1 cellular context compared by ENCODE assay signal in the genomic region with DNA sequence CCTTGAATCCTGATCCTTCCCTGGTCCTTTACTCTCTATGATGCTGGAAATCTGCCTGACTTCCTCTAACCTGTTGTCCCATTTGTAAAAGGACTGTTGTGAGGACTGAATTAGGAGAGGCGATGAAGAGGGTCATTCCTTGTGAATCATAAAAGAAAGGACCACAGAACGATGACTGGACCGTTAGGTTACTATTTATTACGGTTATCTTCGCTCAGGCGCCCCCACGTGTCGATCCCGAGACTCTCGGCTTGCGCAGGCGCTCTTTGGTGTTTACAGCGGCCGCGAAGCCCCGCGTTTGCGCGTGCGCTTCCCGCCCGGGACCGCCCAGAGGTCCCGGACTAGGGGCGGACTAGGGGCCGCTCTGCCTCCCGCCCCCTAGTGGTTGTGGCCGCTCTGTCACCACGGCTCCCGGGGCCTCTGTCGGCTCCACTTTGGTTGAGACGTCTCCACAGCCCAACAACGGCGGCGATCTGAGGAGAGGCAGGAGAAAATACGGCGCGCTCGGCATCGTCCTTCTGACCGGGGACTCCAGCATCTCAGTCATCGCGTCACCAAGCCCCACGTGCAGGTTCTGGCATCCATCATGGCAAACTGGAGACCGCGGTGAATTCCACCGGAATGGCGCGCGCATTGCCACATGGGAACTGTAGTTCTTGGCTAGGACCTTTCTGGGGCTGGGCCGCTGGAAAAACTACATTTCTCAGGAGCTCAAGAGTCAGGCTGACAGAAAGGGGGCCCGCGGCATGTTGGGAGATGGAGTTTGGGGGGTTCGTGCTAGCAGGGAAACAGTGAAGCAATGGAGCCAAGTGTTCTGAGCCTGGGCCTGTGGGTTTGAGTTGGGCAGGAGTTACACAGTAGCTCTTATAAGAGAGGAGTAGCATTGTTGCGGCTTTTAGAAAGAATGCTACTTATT.
TF ChIP-seq lines count a peak whose summit lies in the region.

A gene with protein sequence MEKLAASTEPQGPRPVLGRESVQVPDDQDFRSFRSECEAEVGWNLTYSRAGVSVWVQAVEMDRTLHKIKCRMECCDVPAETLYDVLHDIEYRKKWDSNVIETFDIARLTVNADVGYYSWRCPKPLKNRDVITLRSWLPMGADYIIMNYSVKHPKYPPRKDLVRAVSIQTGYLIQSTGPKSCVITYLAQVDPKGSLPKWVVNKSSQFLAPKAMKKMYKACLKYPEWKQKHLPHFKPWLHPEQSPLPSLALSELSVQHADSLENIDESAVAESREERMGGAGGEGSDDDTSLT (minus strand): TSS at position 596 of the 916 bp plus-strand sequence. CDS start 12,866 bp downstream, outside the sequence.

TF ChIP-seq in HepG2, 621 proteins besides CTCF, POLR2A, EP300 and RAD21 (continued from another document and continues in another):
- peak; percentile 72 for TF ChIP-seq RBFOX2 (IDR thresholded peaks at IDR 0.05; ENCODE audit: low read depth, low read length)
- peak; percentile 78 for TF ChIP-seq ZNF883 (CRISPR knock-in tag; IDR thresholded peaks at IDR 0.05; ENCODE audit: not compliant biosample characterization)
- peak; percentile 84; the same call in 1 of the 2 replicates for TF ChIP-seq ZNF761 (CRISPR knock-in tag; conservative IDR thresholded peaks at IDR 0.05)
- TF ChIP-seq MED13 (CRISPR knock-in tag; IDR thresholded peaks at IDR 0.05), result 0 out of 2 replicates have a peak, but pooled peaks have one; percentile 30
- TF ChIP-seq, protein P1, sequence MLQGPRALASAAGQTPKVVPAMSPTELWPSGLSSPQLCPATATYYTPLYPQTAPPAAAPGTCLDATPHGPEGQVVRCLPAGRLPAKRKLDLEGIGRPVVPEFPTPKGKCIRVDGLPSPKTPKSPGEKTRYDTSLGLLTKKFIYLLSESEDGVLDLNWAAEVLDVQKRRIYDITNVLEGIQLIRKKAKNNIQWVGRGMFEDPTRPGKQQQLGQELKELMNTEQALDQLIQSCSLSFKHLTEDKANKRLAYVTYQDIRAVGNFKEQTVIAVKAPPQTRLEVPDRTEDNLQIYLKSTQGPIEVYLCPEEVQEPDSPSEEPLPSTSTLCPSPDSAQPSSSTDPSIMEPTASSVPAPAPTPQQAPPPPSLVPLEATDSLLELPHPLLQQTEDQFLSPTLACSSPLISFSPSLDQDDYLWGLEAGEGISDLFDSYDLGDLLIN (CRISPR knock-in tag; IDR thresholded peaks at IDR 0.05; ENCODE audit: borderline replicate concordance), result no peak
- peak; percentile 89; the same call in 1 of the 2 replicates for TF ChIP-seq FOXK1 (CRISPR knock-in tag; IDR thresholded peaks at IDR 0.05; ENCODE audit: borderline replicate concordance, low read depth)
- TF ChIP-seq, protein P2, sequence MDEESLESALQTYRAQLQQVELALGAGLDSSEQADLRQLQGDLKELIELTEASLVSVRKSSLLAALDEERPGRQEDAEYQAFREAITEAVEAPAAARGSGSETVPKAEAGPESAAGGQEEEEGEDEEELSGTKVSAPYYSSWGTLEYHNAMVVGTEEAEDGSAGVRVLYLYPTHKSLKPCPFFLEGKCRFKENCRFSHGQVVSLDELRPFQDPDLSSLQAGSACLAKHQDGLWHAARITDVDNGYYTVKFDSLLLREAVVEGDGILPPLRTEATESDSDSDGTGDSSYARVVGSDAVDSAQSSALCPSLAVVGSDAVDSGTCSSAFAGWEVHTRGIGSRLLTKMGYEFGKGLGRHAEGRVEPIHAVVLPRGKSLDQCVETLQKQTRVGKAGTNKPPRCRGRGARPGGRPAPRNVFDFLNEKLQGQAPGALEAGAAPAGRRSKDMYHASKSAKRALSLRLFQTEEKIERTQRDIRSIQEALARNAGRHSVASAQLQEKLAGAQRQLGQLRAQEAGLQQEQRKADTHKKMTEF (CRISPR knock-in tag; IDR thresholded peaks at IDR 0.05), result peak; percentile 85
- 0 out of 2 replicates have a peak, but pooled peaks have one; percentile 28 for TF ChIP-seq HOXD1 (CRISPR knock-in tag; IDR thresholded peaks at IDR 0.05)
- TF ChIP-seq NR2C2 (CRISPR knock-in tag; IDR thresholded peaks at IDR 0.05; ENCODE audit: borderline replicate concordance), result peak; percentile 77
- peak; percentile 34 for TF ChIP-seq U2AF1 (optimal IDR thresholded peaks at IDR 0.05; ENCODE audit: low read depth, low read length)
- TF ChIP-seq RBM39 (IDR thresholded peaks at IDR 0.05; ENCODE audit: low read depth, low read length, poor library complexity, severe bottlenecking), result peak; percentile 79
- TF ChIP-seq GTF3A (CRISPR knock-in tag; conservative IDR thresholded peaks at IDR 0.05), result no peak
- TF ChIP-seq, protein P3, sequence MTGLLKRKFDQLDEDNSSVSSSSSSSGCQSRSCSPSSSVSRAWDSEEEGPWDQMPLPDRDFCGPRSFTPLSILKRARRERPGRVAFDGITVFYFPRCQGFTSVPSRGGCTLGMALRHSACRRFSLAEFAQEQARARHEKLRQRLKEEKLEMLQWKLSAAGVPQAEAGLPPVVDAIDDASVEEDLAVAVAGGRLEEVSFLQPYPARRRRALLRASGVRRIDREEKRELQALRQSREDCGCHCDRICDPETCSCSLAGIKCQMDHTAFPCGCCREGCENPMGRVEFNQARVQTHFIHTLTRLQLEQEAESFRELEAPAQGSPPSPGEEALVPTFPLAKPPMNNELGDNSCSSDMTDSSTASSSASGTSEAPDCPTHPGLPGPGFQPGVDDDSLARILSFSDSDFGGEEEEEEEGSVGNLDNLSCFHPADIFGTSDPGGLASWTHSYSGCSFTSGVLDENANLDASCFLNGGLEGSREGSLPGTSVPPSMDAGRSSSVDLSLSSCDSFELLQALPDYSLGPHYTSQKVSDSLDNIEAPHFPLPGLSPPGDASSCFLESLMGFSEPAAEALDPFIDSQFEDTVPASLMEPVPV (CRISPR knock-in tag; IDR thresholded peaks at IDR 0.05), result peak; percentile 28; the same call in 1 of the 2 replicates
- TF ChIP-seq, protein P4, sequence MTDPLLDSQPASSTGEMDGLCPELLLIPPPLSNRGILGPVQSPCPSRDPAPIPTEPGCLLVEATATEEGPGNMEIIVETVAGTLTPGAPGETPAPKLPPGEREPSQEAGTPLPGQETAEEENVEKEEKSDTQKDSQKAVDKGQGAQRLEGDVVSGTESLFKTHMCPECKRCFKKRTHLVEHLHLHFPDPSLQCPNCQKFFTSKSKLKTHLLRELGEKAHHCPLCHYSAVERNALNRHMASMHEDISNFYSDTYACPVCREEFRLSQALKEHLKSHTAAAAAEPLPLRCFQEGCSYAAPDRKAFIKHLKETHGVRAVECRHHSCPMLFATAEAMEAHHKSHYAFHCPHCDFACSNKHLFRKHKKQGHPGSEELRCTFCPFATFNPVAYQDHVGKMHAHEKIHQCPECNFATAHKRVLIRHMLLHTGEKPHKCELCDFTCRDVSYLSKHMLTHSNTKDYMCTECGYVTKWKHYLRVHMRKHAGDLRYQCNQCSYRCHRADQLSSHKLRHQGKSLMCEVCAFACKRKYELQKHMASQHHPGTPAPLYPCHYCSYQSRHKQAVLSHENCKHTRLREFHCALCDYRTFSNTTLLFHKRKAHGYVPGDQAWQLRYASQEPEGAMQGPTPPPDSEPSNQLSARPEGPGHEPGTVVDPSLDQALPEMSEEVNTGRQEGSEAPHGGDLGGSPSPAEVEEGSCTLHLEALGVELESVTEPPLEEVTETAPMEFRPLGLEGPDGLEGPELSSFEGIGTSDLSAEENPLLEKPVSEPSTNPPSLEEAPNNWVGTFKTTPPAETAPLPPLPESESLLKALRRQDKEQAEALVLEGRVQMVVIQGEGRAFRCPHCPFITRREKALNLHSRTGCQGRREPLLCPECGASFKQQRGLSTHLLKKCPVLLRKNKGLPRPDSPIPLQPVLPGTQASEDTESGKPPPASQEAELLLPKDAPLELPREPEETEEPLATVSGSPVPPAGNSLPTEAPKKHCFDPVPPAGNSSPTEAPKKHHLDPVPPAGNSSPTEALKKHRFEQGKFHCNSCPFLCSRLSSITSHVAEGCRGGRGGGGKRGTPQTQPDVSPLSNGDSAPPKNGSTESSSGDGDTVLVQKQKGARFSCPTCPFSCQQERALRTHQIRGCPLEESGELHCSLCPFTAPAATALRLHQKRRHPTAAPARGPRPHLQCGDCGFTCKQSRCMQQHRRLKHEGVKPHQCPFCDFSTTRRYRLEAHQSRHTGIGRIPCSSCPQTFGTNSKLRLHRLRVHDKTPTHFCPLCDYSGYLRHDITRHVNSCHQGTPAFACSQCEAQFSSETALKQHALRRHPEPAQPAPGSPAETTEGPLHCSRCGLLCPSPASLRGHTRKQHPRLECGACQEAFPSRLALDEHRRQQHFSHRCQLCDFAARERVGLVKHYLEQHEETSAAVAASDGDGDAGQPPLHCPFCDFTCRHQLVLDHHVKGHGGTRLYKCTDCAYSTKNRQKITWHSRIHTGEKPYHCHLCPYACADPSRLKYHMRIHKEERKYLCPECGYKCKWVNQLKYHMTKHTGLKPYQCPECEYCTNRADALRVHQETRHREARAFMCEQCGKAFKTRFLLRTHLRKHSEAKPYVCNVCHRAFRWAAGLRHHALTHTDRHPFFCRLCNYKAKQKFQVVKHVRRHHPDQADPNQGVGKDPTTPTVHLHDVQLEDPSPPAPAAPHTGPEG (CRISPR knock-in tag; IDR thresholded peaks at IDR 0.05), result peak; percentile 28; the same call in 1 of the 2 replicates
- 0 out of 2 replicates have a peak, but pooled peaks have one; percentile 69 for TF ChIP-seq MEIS2 (CRISPR knock-in tag; IDR thresholded peaks at IDR 0.05)
- 0 out of 2 replicates have a peak, but pooled peaks have one; percentile 69 for TF ChIP-seq KLF11 (CRISPR knock-in tag; IDR thresholded peaks at IDR 0.05)
- peak; percentile 78 for TF ChIP-seq NFKB2 (CRISPR knock-in tag; IDR thresholded peaks at IDR 0.05; ENCODE audit: borderline replicate concordance)
- TF ChIP-seq, protein P5, sequence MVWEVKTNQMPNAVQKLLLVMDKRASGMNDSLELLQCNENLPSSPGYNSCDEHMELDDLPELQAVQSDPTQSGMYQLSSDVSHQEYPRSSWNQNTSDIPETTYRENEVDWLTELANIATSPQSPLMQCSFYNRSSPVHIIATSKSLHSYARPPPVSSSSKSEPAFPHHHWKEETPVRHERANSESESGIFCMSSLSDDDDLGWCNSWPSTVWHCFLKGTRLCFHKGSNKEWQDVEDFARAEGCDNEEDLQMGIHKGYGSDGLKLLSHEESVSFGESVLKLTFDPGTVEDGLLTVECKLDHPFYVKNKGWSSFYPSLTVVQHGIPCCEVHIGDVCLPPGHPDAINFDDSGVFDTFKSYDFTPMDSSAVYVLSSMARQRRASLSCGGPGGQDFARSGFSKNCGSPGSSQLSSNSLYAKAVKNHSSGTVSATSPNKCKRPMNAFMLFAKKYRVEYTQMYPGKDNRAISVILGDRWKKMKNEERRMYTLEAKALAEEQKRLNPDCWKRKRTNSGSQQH (CRISPR knock-in tag; IDR thresholded peaks at IDR 0.05; ENCODE audit: low read depth), result peak; percentile 71; the same call in 1 of the 2 replicates
- TF ChIP-seq SP140L (CRISPR knock-in tag; IDR thresholded peaks at IDR 0.05; ENCODE audit: borderline replicate concordance), result no peak
- peak; percentile 20 for TF ChIP-seq FOSL2 (CRISPR knock-in tag; IDR thresholded peaks at IDR 0.05)
- peak; percentile 63; the same call in 1 of the 2 replicates for TF ChIP-seq MTA1 (CRISPR knock-in tag; IDR thresholded peaks at IDR 0.05; ENCODE audit: borderline replicate concordance)
- TF ChIP-seq ZNF746 (CRISPR knock-in tag; IDR thresholded peaks at IDR 0.05), result no peak
- TF ChIP-seq HDAC1 (CRISPR knock-in tag; IDR thresholded peaks at IDR 0.05), result peak; percentile 81
- no peak for TF ChIP-seq TP53 (CRISPR knock-in tag; conservative IDR thresholded peaks at IDR 0.05)
- TF ChIP-seq CREB1 (IDR thresholded peaks at IDR 0.05), result peak; percentile 79
- TF ChIP-seq CREB1 (CRISPR knock-in tag; IDR thresholded peaks at IDR 0.05), result peak; percentile 78
- TF ChIP-seq, protein P6, sequence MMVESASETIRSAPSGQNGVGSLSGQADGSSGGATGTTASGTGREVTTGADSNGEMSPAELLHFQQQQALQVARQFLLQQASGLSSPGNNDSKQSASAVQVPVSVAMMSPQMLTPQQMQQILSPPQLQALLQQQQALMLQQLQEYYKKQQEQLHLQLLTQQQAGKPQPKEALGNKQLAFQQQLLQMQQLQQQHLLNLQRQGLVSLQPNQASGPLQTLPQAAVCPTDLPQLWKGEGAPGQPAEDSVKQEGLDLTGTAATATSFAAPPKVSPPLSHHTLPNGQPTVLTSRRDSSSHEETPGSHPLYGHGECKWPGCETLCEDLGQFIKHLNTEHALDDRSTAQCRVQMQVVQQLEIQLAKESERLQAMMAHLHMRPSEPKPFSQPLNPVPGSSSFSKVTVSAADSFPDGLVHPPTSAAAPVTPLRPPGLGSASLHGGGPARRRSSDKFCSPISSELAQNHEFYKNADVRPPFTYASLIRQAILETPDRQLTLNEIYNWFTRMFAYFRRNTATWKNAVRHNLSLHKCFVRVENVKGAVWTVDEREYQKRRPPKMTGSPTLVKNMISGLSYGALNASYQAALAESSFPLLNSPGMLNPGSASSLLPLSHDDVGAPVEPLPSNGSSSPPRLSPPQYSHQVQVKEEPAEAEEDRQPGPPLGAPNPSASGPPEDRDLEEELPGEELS (CRISPR knock-in tag; IDR thresholded peaks at IDR 0.05), result peak; percentile 53
- TF ChIP-seq ZEB1 (IDR thresholded peaks at IDR 0.05; ENCODE audit: insufficient replicate concordance, low read depth), result peak; percentile 22
- peak; percentile 84; the same call in 1 of the 2 replicates for TF ChIP-seq ZNF274 (CRISPR knock-in tag; IDR thresholded peaks at IDR 0.05)
- TF ChIP-seq, protein P7, sequence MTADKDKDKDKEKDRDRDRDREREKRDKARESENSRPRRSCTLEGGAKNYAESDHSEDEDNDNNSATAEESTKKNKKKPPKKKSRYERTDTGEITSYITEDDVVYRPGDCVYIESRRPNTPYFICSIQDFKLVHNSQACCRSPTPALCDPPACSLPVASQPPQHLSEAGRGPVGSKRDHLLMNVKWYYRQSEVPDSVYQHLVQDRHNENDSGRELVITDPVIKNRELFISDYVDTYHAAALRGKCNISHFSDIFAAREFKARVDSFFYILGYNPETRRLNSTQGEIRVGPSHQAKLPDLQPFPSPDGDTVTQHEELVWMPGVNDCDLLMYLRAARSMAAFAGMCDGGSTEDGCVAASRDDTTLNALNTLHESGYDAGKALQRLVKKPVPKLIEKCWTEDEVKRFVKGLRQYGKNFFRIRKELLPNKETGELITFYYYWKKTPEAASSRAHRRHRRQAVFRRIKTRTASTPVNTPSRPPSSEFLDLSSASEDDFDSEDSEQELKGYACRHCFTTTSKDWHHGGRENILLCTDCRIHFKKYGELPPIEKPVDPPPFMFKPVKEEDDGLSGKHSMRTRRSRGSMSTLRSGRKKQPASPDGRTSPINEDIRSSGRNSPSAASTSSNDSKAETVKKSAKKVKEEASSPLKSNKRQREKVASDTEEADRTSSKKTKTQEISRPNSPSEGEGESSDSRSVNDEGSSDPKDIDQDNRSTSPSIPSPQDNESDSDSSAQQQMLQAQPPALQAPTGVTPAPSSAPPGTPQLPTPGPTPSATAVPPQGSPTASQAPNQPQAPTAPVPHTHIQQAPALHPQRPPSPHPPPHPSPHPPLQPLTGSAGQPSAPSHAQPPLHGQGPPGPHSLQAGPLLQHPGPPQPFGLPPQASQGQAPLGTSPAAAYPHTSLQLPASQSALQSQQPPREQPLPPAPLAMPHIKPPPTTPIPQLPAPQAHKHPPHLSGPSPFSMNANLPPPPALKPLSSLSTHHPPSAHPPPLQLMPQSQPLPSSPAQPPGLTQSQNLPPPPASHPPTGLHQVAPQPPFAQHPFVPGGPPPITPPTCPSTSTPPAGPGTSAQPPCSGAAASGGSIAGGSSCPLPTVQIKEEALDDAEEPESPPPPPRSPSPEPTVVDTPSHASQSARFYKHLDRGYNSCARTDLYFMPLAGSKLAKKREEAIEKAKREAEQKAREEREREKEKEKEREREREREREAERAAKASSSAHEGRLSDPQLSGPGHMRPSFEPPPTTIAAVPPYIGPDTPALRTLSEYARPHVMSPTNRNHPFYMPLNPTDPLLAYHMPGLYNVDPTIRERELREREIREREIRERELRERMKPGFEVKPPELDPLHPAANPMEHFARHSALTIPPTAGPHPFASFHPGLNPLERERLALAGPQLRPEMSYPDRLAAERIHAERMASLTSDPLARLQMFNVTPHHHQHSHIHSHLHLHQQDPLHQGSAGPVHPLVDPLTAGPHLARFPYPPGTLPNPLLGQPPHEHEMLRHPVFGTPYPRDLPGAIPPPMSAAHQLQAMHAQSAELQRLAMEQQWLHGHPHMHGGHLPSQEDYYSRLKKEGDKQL (CRISPR knock-in tag; IDR thresholded peaks at IDR 0.05; ENCODE audit: low read depth), result 0 out of 2 replicates have a peak, but pooled peaks have one; percentile 16
- no peak for TF ChIP-seq GATA4 (IDR thresholded peaks at IDR 0.05; ENCODE audit: borderline replicate concordance, low read depth)
